18 cellular contexts compared by ENCODE assay signal in genomic region chr5:126857472-126858410, GRCh38.
A peak's percentile ranks its signal among the peaks of the same experiment; 100 is the strongest.
DNase-seq lines count a peak whose midpoint lies in the region; ATAC-seq, FAIRE-seq and TF ChIP-seq lines count a peak whose summit lies in the region.
"Had no signal": no experiment of that assay in that cellular context is flagged by ENCODE, and none has a peak within 500 bp of the region (broad histone marks: within the 10 kb centered on the region; RNA-seq: fewer than 3 reads in every experiment).

No MANE protein-coding gene starts in this region.

- H3K4me3 ChIP-seq in AG10803 (ENCODE audit: low read length) (no peak overlapping the region), astrocyte of the spinal cord (ENCODE audit: low read depth, low read length) (no peak overlapping the region), heart right ventricle (no peak overlapping the region), esophagus squamous epithelium (no peak overlapping the region)
- H3K4me3 ChIP-seq: SJCRH30, upper lobe of left lung had no signal

- no peak for FAIRE-seq in HTR-8/SVneo (lab: Jason Lieb, UNC)
- FAIRE-seq: islet of Langerhans had no signal

- peak overlapping the region in 5 of 10 donors; percentile 6 to 42 (median 33) for H3K27ac ChIP-seq in heart right ventricle
- no peak overlapping the region for H3K27ac ChIP-seq in esophagus squamous epithelium
- H3K27ac ChIP-seq: brain microvascular endothelial cell, SJCRH30, upper lobe of left lung had no signal

- in situ Hi-C loops in astrocyte of the spinal cord (cut with HindIII; ENCODE audit: low sequenced_read_pairs), result no loop called here

- 49 to 63% methylated on average over 13 of the region's 13 CpGs for WGBS in heart right ventricle, 2 donors
- 79 to 80% methylated on average over 10 to 11 of the region's 13 CpGs for WGBS in esophagus squamous epithelium, 2 donors

- no peaks in the 10 kb centered on the region for H3K36me3 ChIP-seq in heart right ventricle
- H3K36me3 ChIP-seq in esophagus squamous epithelium, result no peaks in the 10 kb centered on the region
- H3K36me3 ChIP-seq: brain microvascular endothelial cell, upper lobe of left lung had no signal

- TF ChIP-seq CTCF in AG10803 (conservative IDR thresholded peaks at IDR 0.05; ENCODE audit: low read length) (no peak), astrocyte of the spinal cord (IDR thresholded peaks at IDR 0.05; ENCODE audit: low read depth, low read length) (no peak), heart right ventricle (IDR thresholded peaks at IDR 0.05) (no peak), esophagus squamous epithelium (IDR thresholded peaks at IDR 0.05) (no peak)

- no peaks in the 10 kb centered on the region for H3K27me3 ChIP-seq in heart right ventricle
- H3K27me3 ChIP-seq in esophagus squamous epithelium, result no peaks in the 10 kb centered on the region
- H3K27me3 ChIP-seq: brain microvascular endothelial cell, SJCRH30, upper lobe of left lung had no signal

- DNase-seq in AG10803 (ENCODE audit: low read depth), result peak; percentile 62
- DNase-seq in astrocyte of the spinal cord (ENCODE audit: low read depth, low spot score), result peak; percentile 6
- peak in 1 of 2 donors; percentile 42 for DNase-seq in heart right ventricle
- peak; percentile 10 for DNase-seq in occipital lobe (lab: John Stamatoyannopoulos, UW)
- DNase-seq in HTR-8/SVneo (ENCODE audit: insufficient read length, low spot score), result no peak
- no peak for DNase-seq in esophagus squamous epithelium (lab: John Stamatoyannopoulos, UW)
- no peak for DNase-seq in GM19240 (ENCODE audit: insufficient read length, low spot score)
- DNase-seq: activated naive CD4-positive, alpha-beta T cell treated with Interleukin-2 at 50 U/mL for 16 hours; brain microvascular endothelial cell; Calu3; naive B cell; NCI-H1105; retina; SJCRH30; stimulated activated CD4-positive, alpha-beta T cell treated with anti-CD3 and anti-CD28 coated beads, Interleukin-4, amount 100 ng/mL, for 24 hours; upper lobe of left lung had no signal

- intact Hi-C loops in heart right ventricle (cut with DNase I), result loop anchor here in 4 of 10 donors (10.0 kb wide), 2 partner anchors 177 to 187 kb away; partner anchors contain the start of gene MARCHF3 (in 3 of the 4)
- intact Hi-C loops in esophagus squamous epithelium (cut with DNase I), result no loop called here

- ATAC-seq in heart right ventricle, result peak; percentile 74 to 94 (median 84)
- no peak for ATAC-seq in GM18868 (IDR thresholded peaks at IDR 0.05; ENCODE audit: unreplicated experiment)

- H3K9me3 ChIP-seq in heart right ventricle (no peaks in the 10 kb centered on the region), esophagus squamous epithelium (no peaks in the 10 kb centered on the region)
- H3K9me3 ChIP-seq: upper lobe of left lung had no signal

- no peak for TF ChIP-seq POLR2A in esophagus squamous epithelium (IDR thresholded peaks at IDR 0.05)

- H3K4me1 ChIP-seq in heart right ventricle, result peaks cover 0 to 25% (median 8%) of the 10 kb centered on the region in 9 donors
- H3K4me1 ChIP-seq in esophagus squamous epithelium, result peaks cover 0 to 3% (median 0%) of the 10 kb centered on the region in 3 donors

Comparison
In these comparisons a context has a peak if more than half of its experiments do, and no peak if none do; other contexts are left out.
1. DNase-seq: peak in AG10803 (single experiment), astrocyte of the spinal cord (single experiment) and occipital lobe (single experiment); none in HTR-8/SVneo (single experiment), esophagus squamous epithelium (single experiment) and GM19240 (single experiment).